ENCODE assay signal across 21 cellular contexts in the genomic region with DNA sequence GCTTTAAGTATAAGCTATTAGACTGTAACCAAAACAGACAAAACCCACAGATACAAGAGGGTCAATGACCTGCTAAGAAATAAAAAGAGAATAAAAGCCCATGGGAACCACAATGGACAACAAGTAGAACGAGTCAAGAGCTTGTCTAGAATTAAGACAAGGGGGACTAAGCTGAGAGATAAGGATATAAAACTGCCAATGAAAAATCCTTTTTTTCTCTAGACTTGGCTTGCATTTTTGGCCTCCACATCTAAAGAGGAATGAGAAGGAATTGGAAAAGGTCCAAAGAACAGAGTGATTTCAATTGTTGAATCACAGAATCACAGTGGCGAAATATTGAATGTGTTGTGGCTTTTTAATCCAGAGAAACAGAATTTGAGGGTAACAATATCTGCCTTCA.
DNase-seq lines count a peak whose midpoint lies in the region; TF ChIP-seq lines count a peak whose summit lies in the region.
"Had no signal": no experiment of that assay in that cellular context is flagged by ENCODE, and none has a peak within 500 bp of the region (broad histone marks: within the 10 kb centered on the region; RNA-seq: fewer than 3 reads in every experiment).

No MANE protein-coding gene starts in this region.

- TF ChIP-seq POLR2A in stomach (IDR thresholded peaks at IDR 0.05) = no peak

- H3K36me3 ChIP-seq in A673 (ENCODE audit: insufficient read depth, low read length, poor library complexity, severe bottlenecking) = no peaks in the 10 kb centered on the region
- no peaks in the 10 kb centered on the region for H3K36me3 ChIP-seq in stomach
- H3K36me3 ChIP-seq: brain microvascular endothelial cell, upper lobe of right lung had no signal

- peaks cover 30% of the 10 kb centered on the region for H3K4me1 Mint-ChIP-seq in nephron
- H3K4me1 Mint-ChIP-seq: CD14-positive monocyte, immature natural killer cell had no signal

- H3K27ac ChIP-seq in A673 (ENCODE audit: low read depth, low read length, poor library complexity, severe bottlenecking) (no peak overlapping the region), stomach (no peak overlapping the region)
- H3K27ac ChIP-seq: brain microvascular endothelial cell, coronary artery, foreskin keratinocyte, hepatocyte, upper lobe of right lung had no signal

- peak overlapping the region in 2 of 3 experiments; percentile 11 to 21 for H3K4me3 Mint-ChIP-seq in nephron
- H3K4me3 Mint-ChIP-seq: activated naive CD8-positive, alpha-beta T cell; CD14-positive monocyte; immature natural killer cell had no signal

- no peaks in the 10 kb centered on the region for H3K36me3 Mint-ChIP-seq in nephron (ENCODE audit: low read depth)
- H3K36me3 Mint-ChIP-seq: activated naive CD8-positive, alpha-beta T cell; CD14-positive monocyte had no signal

- no peak for TF ChIP-seq CTCF in A673 (conservative IDR thresholded peaks at IDR 0.05; ENCODE audit: low read depth, low read length)
- no peak for TF ChIP-seq CTCF in fibroblast of mammary gland (conservative IDR thresholded peaks at IDR 0.05; ENCODE audit: control insufficient read depth, insufficient read depth, low read depth, low read length)
- no peak for TF ChIP-seq CTCF in nephron (IDR thresholded peaks at IDR 0.05; ENCODE audit: unreplicated experiment in 3 of 3)
- no peak for TF ChIP-seq CTCF in stomach (IDR thresholded peaks at IDR 0.05)

- H3K4me3 ChIP-seq in A673 (ENCODE audit: low read depth, low read length, poor library complexity, severe bottlenecking) = no peak overlapping the region
- no peak overlapping the region for H3K4me3 ChIP-seq in fibroblast of mammary gland (ENCODE audit: control insufficient read depth, low read depth, low read length)
- no peak overlapping the region for H3K4me3 ChIP-seq in stomach
- H3K4me3 ChIP-seq: coronary artery, hepatocyte, upper lobe of right lung had no signal

- H3K27ac Mint-ChIP-seq in nephron = peak overlapping the region; percentile 76 to 93 (median 91)
- H3K27ac Mint-ChIP-seq: activated naive CD8-positive, alpha-beta T cell; CD14-positive monocyte; immature natural killer cell had no signal

- CTCF ChIA-PET in A673 (lab: Charles Lee) = no interaction called here

- H3K9me3 Mint-ChIP-seq in nephron = no peaks in the 10 kb centered on the region
- H3K9me3 Mint-ChIP-seq: immature natural killer cell had no signal

- no peaks in the 10 kb centered on the region for H3K27me3 Mint-ChIP-seq in nephron (ENCODE audit: low read depth)
- H3K27me3 Mint-ChIP-seq: activated naive CD8-positive, alpha-beta T cell had no signal

- intact Hi-C loops in A673 (cut with micrococcal nuclease; ENCODE audit: unreplicated experiment) = no loop called here
- intact Hi-C loops in stomach (cut with DNase I; ENCODE audit: low total_unique reads) = no loop called here

- no peak for TF ChIP-seq EP300 in stomach (IDR thresholded peaks at IDR 0.05)

- H3K9me3 ChIP-seq in A673 (ENCODE audit: low read depth, low read length, poor library complexity, severe bottlenecking) (no peaks in the 10 kb centered on the region), stomach (no peaks in the 10 kb centered on the region)
- H3K9me3 ChIP-seq: upper lobe of right lung had no signal

- BruUV-seq in A673 (replicated peaks; lab: Mats Ljungman, UMichigan) = no TSS peak

- H3K4me1 ChIP-seq in A673 (ENCODE audit: insufficient read depth, low read length, poor library complexity, severe bottlenecking) (no peaks in the 10 kb centered on the region), stomach (peaks cover 0 to 12% (median 5%) of the 10 kb centered on the region in 4 donors)
- H3K4me1 ChIP-seq: foreskin keratinocyte, upper lobe of right lung had no signal

- POLR2A ChIA-PET in A673 (lab: Charles Lee; ENCODE audit: low non-redundant PET) = no interaction called here

- WGBS in stomach, 5 donors = 36 to 43% (median 37%) methylated on average over 2 of the region's 2 CpGs

- DNase-seq in A673 (ENCODE audit: low spot score) (peak; percentile 3), M059J (ENCODE audit: low read depth) (peak; percentile 32), fibroblast of mammary gland (ENCODE audit: low read depth) (peak; percentile 69), stomach (no peak), nucleus accumbens (lab: John Stamatoyannopoulos, UW) (no peak), dermis blood vessel endothelial cell (no peak), NCI-H1436 treated with DMSO at 0.1 percent for 48 hours (lab: John Stamatoyannopoulos, UW) (no peak)
- DNase-seq: ACHN; activated CD4-positive, alpha-beta T cell treated with anti-CD3 and anti-CD28 coated beads, Interleukin-2, amount 50 U/mL, for 1 hour; brain microvascular endothelial cell; foreskin keratinocyte; immature natural killer cell; NCI-H2107; NCI-H510A treated with DMSO at 0.1 percent for 48 hours; occipital lobe; upper lobe of right lung had no signal

- no peaks in the 10 kb centered on the region for H3K27me3 ChIP-seq in A673 (replicated peaks; ENCODE audit: insufficient read depth, low read depth, low read length, poor library complexity)
- H3K27me3 ChIP-seq in stomach = no peaks in the 10 kb centered on the region
- H3K27me3 ChIP-seq: brain microvascular endothelial cell, foreskin keratinocyte, hepatocyte, upper lobe of right lung had no signal

Comparison
In these comparisons a context has a peak if more than half of its experiments do, and no peak if none do; other contexts are left out.
1. DNase-seq: peak in A673 (single experiment), M059J (single experiment) and fibroblast of mammary gland (single experiment); none in stomach (single experiment), nucleus accumbens (0 of 56), dermis blood vessel endothelial cell (single experiment) and NCI-H1436 treated with DMSO at 0.1 percent for 48 hours (single experiment).